1 cellular context compared by ENCODE assay signal in the genomic region with DNA sequence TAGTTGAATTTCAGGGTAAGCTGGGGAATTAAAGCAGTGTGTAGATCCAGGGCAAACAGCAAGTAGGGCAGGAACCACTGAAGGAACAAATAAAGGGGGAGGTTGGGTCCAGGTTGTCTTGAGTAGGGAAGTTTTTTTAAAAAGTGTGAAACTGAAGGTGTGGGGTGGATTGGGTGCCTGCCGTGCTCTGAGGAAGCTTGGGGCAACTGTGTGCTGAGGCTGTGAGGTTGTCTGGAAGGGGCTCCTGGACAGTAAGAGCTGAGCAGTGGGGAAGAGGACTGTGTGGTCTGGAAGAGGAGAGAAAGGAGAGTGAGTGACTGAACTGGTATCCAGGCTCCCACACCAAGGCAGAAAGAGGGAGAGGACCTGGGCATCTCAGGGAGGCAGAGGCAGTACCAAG.
TF ChIP-seq lines count a peak whose summit lies in the region.

No MANE protein-coding gene starts in this region.

TF ChIP-seq in HepG2, 621 proteins besides CTCF, POLR2A, EP300 and RAD21:
- TF ChIP-seq, protein P1, sequence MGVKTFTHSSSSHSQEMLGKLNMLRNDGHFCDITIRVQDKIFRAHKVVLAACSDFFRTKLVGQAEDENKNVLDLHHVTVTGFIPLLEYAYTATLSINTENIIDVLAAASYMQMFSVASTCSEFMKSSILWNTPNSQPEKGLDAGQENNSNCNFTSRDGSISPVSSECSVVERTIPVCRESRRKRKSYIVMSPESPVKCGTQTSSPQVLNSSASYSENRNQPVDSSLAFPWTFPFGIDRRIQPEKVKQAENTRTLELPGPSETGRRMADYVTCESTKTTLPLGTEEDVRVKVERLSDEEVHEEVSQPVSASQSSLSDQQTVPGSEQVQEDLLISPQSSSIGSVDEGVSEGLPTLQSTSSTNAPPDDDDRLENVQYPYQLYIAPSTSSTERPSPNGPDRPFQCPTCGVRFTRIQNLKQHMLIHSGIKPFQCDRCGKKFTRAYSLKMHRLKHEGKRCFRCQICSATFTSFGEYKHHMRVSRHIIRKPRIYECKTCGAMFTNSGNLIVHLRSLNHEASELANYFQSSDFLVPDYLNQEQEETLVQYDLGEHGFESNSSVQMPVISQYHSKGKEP (CRISPR knock-in tag; IDR thresholded peaks at IDR 0.05), result no peak
- TF ChIP-seq ZNF101 (CRISPR knock-in tag; IDR thresholded peaks at IDR 0.05; ENCODE audit: borderline replicate concordance, low read depth) (no peak), SKI (IDR thresholded peaks at IDR 0.05; ENCODE audit: partially characterized antibody) (no peak), PCBP2 (optimal IDR thresholded peaks at IDR 0.05; ENCODE audit: low read depth, low read length, poor library complexity, severe bottlenecking) (no peak), ZKSCAN8 (CRISPR knock-in tag; IDR thresholded peaks at IDR 0.05; ENCODE audit: borderline replicate concordance) (no peak), SSRP1 (CRISPR knock-in tag; IDR thresholded peaks at IDR 0.05) (no peak), GTF3A (CRISPR knock-in tag; conservative IDR thresholded peaks at IDR 0.05) (no peak), DMAP1 (CRISPR knock-in tag; IDR thresholded peaks at IDR 0.05) (no peak), ZNF614 (CRISPR knock-in tag; IDR thresholded peaks at IDR 0.05; ENCODE audit: borderline replicate concordance) (no peak), HES4 (CRISPR knock-in tag; IDR thresholded peaks at IDR 0.05; ENCODE audit: borderline replicate concordance) (no peak), ARNT2 (CRISPR knock-in tag; IDR thresholded peaks at IDR 0.05; ENCODE audit: low read depth) (no peak)
- TF ChIP-seq, protein P2, sequence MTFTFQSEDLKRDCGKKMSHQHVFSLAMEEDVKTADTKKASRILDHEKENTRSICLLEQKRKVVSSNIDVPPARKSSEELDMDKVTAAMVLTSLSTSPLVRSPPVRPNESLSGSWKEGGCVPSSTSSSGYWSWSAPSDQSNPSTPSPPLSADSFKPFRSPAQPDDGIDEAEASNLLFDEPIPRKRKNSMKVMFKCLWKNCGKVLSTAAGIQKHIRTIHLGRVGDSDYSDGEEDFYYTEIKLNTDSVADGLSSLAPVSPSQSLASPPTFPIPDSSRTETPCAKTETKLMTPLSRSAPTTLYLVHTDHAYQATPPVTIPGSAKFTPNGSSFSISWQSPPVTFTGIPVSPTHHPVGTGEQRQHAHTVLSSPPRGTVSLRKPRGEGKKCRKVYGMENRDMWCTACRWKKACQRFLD (CRISPR knock-in tag; IDR thresholded peaks at IDR 0.05; ENCODE audit: borderline replicate concordance), result no peak
